ENCODE assay signal across 15 cellular contexts in genomic region chr15:52698514-52698913, GRCh38. TPM values are rescaled to one million over a fixed set of nuclear protein-coding genes. Genes with fewer than 3 reads are reported as not detected.
DNase-seq lines count a peak whose midpoint lies in the region; ATAC-seq and TF ChIP-seq lines count a peak whose summit lies in the region.
"Had no signal": no experiment of that assay in that cellular context is flagged by ENCODE, and none has a peak within 500 bp of the region (broad histone marks: within the 10 kb centered on the region; RNA-seq: fewer than 3 reads in every experiment).

No MANE protein-coding gene starts in this region.

- H3K4me1 ChIP-seq in adipocyte (ENCODE audit: control insufficient read depth, insufficient read depth, low read length) (no peaks in the 10 kb centered on the region), smooth muscle cell (ENCODE audit: low read depth) (peaks cover 18% of the 10 kb centered on the region)
- H3K4me1 ChIP-seq: HAP-1 had no signal

- peak overlapping the region; percentile 35 for H3K4me2 ChIP-seq in smooth muscle cell

- peak overlapping the region; percentile 28 for H3K27ac ChIP-seq in smooth muscle cell (ENCODE audit: low read depth)
- H3K27ac ChIP-seq: BLaER1 treated with 17β-estradiol and CSF1 and Interleukin-3, amounts not matched to agents 10 nM and 100 nM had no signal

- no peak for TF ChIP-seq CTCF in smooth muscle cell (IDR thresholded peaks at IDR 0.05; ENCODE audit: borderline replicate concordance, insufficient read depth, poor library complexity, severe bottlenecking)

- no peaks in the 10 kb centered on the region for H4K20me1 ChIP-seq in smooth muscle cell (ENCODE audit: low read depth)
- H4K20me1 ChIP-seq: BLaER1 treated with 17β-estradiol and CSF1 and Interleukin-3, amounts not matched to agents 10 nM and 100 nM had no signal

- H3K9ac ChIP-seq in adipocyte (ENCODE audit: low read length), result no peak overlapping the region
- H3K9ac ChIP-seq in smooth muscle cell (ENCODE audit: low read depth), result no peak overlapping the region
- H3K9ac ChIP-seq: BLaER1 treated with 17β-estradiol and CSF1 and Interleukin-3, amounts not matched to agents 10 nM and 100 nM had no signal

- DNase-seq in H4 (ENCODE audit: low spot score), result peak; percentile 43
- peak; percentile 24 for DNase-seq in LHCN-M2 (ENCODE audit: low read depth)
- DNase-seq in adipocyte (ENCODE audit: low read depth), result peak; percentile 6
- DNase-seq in smooth muscle cell (lab: John Stamatoyannopoulos, UW; ENCODE audit: unreplicated experiment), result no peak
- DNase-seq in Right ventricle myocardium inferior (ENCODE audit: missing footprints), result no peak
- no peak for DNase-seq in glomerular visceral epithelial cell (ENCODE audit: extremely low spot score)
- DNase-seq: 8988T; Calu3; CD8-positive, alpha-beta T cell; DMS79 treated with DMSO at 0.1 percent for 48 hours; GF-D8 had no signal

- H3K4me3 ChIP-seq in adipocyte (ENCODE audit: low read length), result no peak overlapping the region
- no peak overlapping the region for H3K4me3 ChIP-seq in smooth muscle cell
- H3K4me3 ChIP-seq: BLaER1 treated with 17β-estradiol and CSF1 and Interleukin-3, amounts not matched to agents 10 nM and 100 nM; HAP-1 had no signal

- intact Hi-C loops in Right ventricle myocardium inferior (cut with DNase I), result no loop called here

- H3K27me3 ChIP-seq in adipocyte (replicated peaks; ENCODE audit: control insufficient read depth, insufficient read depth, low read length) (no peaks in the 10 kb centered on the region), smooth muscle cell (ENCODE audit: low read depth) (no peaks in the 10 kb centered on the region)
- H3K27me3 ChIP-seq: BLaER1 treated with 17β-estradiol and CSF1 and Interleukin-3, amounts not matched to agents 10 nM and 100 nM had no signal

- no peak overlapping the region for H2AFZ ChIP-seq in smooth muscle cell (ENCODE audit: low read depth)

- ATAC-seq in Right ventricle myocardium inferior (no peak), HG03521 (IDR thresholded peaks at IDR 0.05; ENCODE audit: unreplicated experiment) (no peak)
- ATAC-seq: CD8-positive, alpha-beta T cell; HepG2 had no signal

- H3K36me3 ChIP-seq in adipocyte (ENCODE audit: control insufficient read depth, insufficient read depth, low read length, severe bottlenecking) (no peaks in the 10 kb centered on the region), smooth muscle cell (ENCODE audit: low read depth) (no peaks in the 10 kb centered on the region)
- H3K36me3 ChIP-seq: BLaER1 treated with 17β-estradiol and CSF1 and Interleukin-3, amounts not matched to agents 10 nM and 100 nM; HAP-1 had no signal

- H3F3A ChIP-seq in smooth muscle cell (ENCODE audit: low read depth), result no peaks in the 10 kb centered on the region

- H3K9me3 ChIP-seq in adipocyte (ENCODE audit: control insufficient read depth, low read length) (no peaks in the 10 kb centered on the region), smooth muscle cell (replicated peaks; ENCODE audit: low read depth) (no peaks in the 10 kb centered on the region)
- H3K9me3 ChIP-seq: BLaER1 treated with 17β-estradiol and CSF1 and Interleukin-3, amounts not matched to agents 10 nM and 100 nM; HAP-1 had no signal

- H3K79me2 ChIP-seq in smooth muscle cell (ENCODE audit: low read depth), result no peaks in the 10 kb centered on the region

- 13% methylated on average over 1 of the region's 1 CpG for WGBS in smooth muscle cell (ENCODE audit: low lambda C conversion rate)

RNA-seq across cellular contexts. Expression of gene ATOSA, which starts 19.3 kb away (rescaled TPM):
- 7.1 and 8.6 TPM in 2 replicates for total RNA-seq in H4 (2014; rRNA removed; shearing (Covaris generic))
- total RNA-seq in LHCN-M2 (2014; rRNA removed) (8.7 and 11.1 TPM in 2 replicates), smooth muscle cell (45.0 and 45.1 TPM in 2 replicates), Right ventricle myocardium inferior (21.7 TPM)
- polyA plus RNA-seq in LHCN-M2 (2012), result 6.0 TPM
- 10.3 and 12.3 TPM in 2 replicates for polyA plus RNA-seq in smooth muscle cell

Comparison
In these comparisons a context has a peak if more than half of its experiments do, and no peak if none do; other contexts are left out.
1. DNase-seq: peak in H4 (single experiment), LHCN-M2 (single experiment) and adipocyte (single experiment); none in smooth muscle cell (single experiment), Right ventricle myocardium inferior (single experiment) and glomerular visceral epithelial cell (single experiment).